In genomic region chr22:37778370-37779009, GRCh38 we compare ENCODE assay signal across 30 cellular contexts. TPM values are rescaled to one million over a fixed set of nuclear protein-coding genes. Genes with fewer than 3 reads are reported as not detected.
"Had no signal": no experiment of that assay in that cellular context is flagged by ENCODE, and none has a peak within 500 bp of the region (broad histone marks: within the 10 kb centered on the region; RNA-seq: fewer than 3 reads in every experiment).

No MANE protein-coding gene starts in this region.

- H3K4me3 ChIP-seq: ascending aorta, body of pancreas, MG63, SJSA1 had no signal

- H3K9me3 ChIP-seq: ascending aorta, body of pancreas, MG63, SJSA1 had no signal

- DNase-seq: activated CD4-positive, alpha-beta T cell treated with anti-CD3 and anti-CD28 coated beads for 48 hours; activated CD4-positive, alpha-beta T cell treated with anti-CD3 and anti-CD28 coated beads, Interleukin-2, amount 50 U/mL, for 4 hours; activated CD4-positive, CD25-positive, alpha-beta regulatory T cell treated with anti-CD3 and anti-CD28 coated beads, Interleukin-2, amount 50 U/mL, for 72 hours; activated CD8-positive, alpha-beta memory T cell treated with anti-CD3 and anti-CD28 coated beads, Interleukin-2, amount 50 U/mL, for 48 hours; activated CD8-positive, alpha-beta T cell treated with anti-CD3 and anti-CD28 coated beads, Interleukin-2, amount 10 ng/mL, durations not matched to agents 7 days and 5 days; activated naive CD8-positive, alpha-beta T cell treated with anti-CD3 and anti-CD28 coated beads, Interleukin-2, amount 50 U/mL, for 24 hours; activated T-cell treated with anti-CD3 and anti-CD28 coated beads, Interleukin-2, amount 50 U/mL, for 1 hour; amniotic stem cell; body of pancreas; central memory CD4-positive, alpha-beta T cell; MG63; MV-4-11; NCI-H1092 treated with DMSO at 0.1 percent for 48 hours; NCI-H1417 treated with DMSO at 0.1 percent for 48 hours; NCI-H1694; NCI-H2029; NCI-H2107; NCI-H2171 treated with DMSO at 0.1 percent for 48 hours; NCI-H226; NCI-H69; NK-92 treated with Interleukin-12 subunit alpha and Interleukin-12 subunit beta, amount 100 ng/mL, for 24 hours; OCI-M1; RPMI8226; SHP77 had no signal

- ATAC-seq: activated CD8-positive, alpha-beta T cell treated with anti-CD3 and anti-CD28 coated beads, Interleukin-2, amount 10 ng/mL, durations not matched to agents 7 days and 5 days; activated naive CD8-positive, alpha-beta T cell treated with anti-CD3 and anti-CD28 coated beads, Interleukin-2, amount 50 U/mL, for 24 hours; body of pancreas; Panc1; WTC11 had no signal

- FAIRE-seq: bronchial epithelial cell had no signal

- H3K27me3 ChIP-seq: ascending aorta, body of pancreas, MG63, SJSA1 had no signal

- H3K27ac ChIP-seq: ascending aorta, SJSA1 had no signal

RNA-seq across cellular contexts. Expression of gene GALR3, which starts 44.7 kb away (rescaled TPM):
- total RNA-seq: ascending aorta, body of pancreas, bronchial epithelial cell, NCI-H460, SJSA1 had no signal
